In genomic region chr9:92905137-92905536, GRCh38 we compare ENCODE assay signal across 1 cellular context.
TF ChIP-seq lines count a peak whose summit lies in the region.

No MANE protein-coding gene starts in this region.

TF ChIP-seq in K562, 482 proteins besides CTCF, POLR2A, EP300 and RAD21:
- TF ChIP-seq NR2C1 (IDR thresholded peaks at IDR 0.05) (peak; percentile 86), NR2C1 (tag; IDR thresholded peaks at IDR 0.05) (peak; percentile 79)
